33 cellular contexts compared by ENCODE assay signal in genomic region chr19:34387446-34387810, GRCh38.
"Had no signal": no experiment of that assay in that cellular context is flagged by ENCODE, and none has a peak within 500 bp of the region (broad histone marks: within the 10 kb centered on the region; RNA-seq: fewer than 3 reads in every experiment).

No MANE protein-coding gene starts in this region.

- H3K27me3 ChIP-seq: body of pancreas, colonic mucosa, esophagus squamous epithelium, gastroesophageal sphincter had no signal

- H3K9me3 ChIP-seq: body of pancreas, colonic mucosa, esophagus squamous epithelium, gastroesophageal sphincter had no signal

- ATAC-seq: activated CD4-positive, CD25-positive, alpha-beta regulatory T cell treated with anti-CD3 and anti-CD28 coated beads, Interleukin-2, amount 50 U/mL, for 24 hours; activated CD8-positive, alpha-beta memory T cell treated with anti-CD3 and anti-CD28 coated beads, Interleukin-2, amount 10 ng/mL, durations not matched to agents 7 days and 5 days; body of pancreas; gastroesophageal sphincter; T-helper 17 cell had no signal

- H3K4me3 Mint-ChIP-seq: activated B cell treated with CpG ODN at 0.5 μM for 24 hours; activated CD8-positive, alpha-beta memory T cell treated with anti-CD3 and anti-CD28 coated beads, Interleukin-2, amount 10 ng/mL, durations not matched to agents 7 days and 5 days; activated CD8-positive, alpha-beta T cell treated with anti-CD3 and anti-CD28 coated beads for 36 hours; activated naive CD8-positive, alpha-beta T cell; activated T-helper 1 cell treated with anti-CD3 and anti-CD28 coated beads, Interleukin-12 subunit alpha, Interleukin-12 subunit beta, Interleukin-2, Interleukin-4 antibody, amounts not matched to agents 30 ng/mL and 10 ng/mL and 1 ng/mL, durations not matched to agents 14 hours and 24 hours and 36 hours; T-helper 17 cell; T-helper 2 cell treated with Interferon-gamma antibody and Interleukin-4, amounts not matched to agents 5 μg/mL and 100 μg/mL, for 36 hours had no signal

- FAIRE-seq: endometrium, endothelial cell of umbilical vein had no signal

- H3K27ac Mint-ChIP-seq: activated B cell treated with CpG ODN at 0.5 μM for 24 hours; activated CD8-positive, alpha-beta memory T cell treated with anti-CD3 and anti-CD28 coated beads, Interleukin-2, amount 10 ng/mL, durations not matched to agents 7 days and 5 days; activated CD8-positive, alpha-beta T cell treated with anti-CD3 and anti-CD28 coated beads for 36 hours; activated naive CD8-positive, alpha-beta T cell; activated T-helper 1 cell treated with anti-CD3 and anti-CD28 coated beads, Interleukin-12 subunit alpha, Interleukin-12 subunit beta, Interleukin-2, Interleukin-4 antibody, amounts not matched to agents 30 ng/mL and 10 ng/mL and 1 ng/mL, durations not matched to agents 14 hours and 24 hours and 36 hours; activated T-helper 2 cell treated with anti-CD3 and anti-CD28 coated beads, Interferon-gamma antibody, Interleukin-2, Interleukin-4, amounts not matched to agents 10 μg/mL and 5 μg/mL and 100 μg/mL, durations not matched to agents 14 hours and 24 hours and 36 hours; T-helper 2 cell treated with Interferon-gamma antibody and Interleukin-4, amounts not matched to agents 5 μg/mL and 100 μg/mL, for 36 hours had no signal

- H3K4me1 Mint-ChIP-seq: activated B cell treated with CpG ODN at 0.5 μM for 24 hours; activated CD8-positive, alpha-beta memory T cell treated with anti-CD3 and anti-CD28 coated beads, Interleukin-2, amount 10 ng/mL, durations not matched to agents 7 days and 5 days had no signal

- DNase-seq: activated B cell treated with CpG ODN at 0.5 μM for 24 hours; activated CD4-positive, alpha-beta T cell treated with anti-CD3 and anti-CD28 coated beads for 48 hours; activated CD4-positive, alpha-beta T cell treated with anti-CD3 and anti-CD28 coated beads, Interleukin-2, amount 50 U/mL, for 1 hour; activated CD4-positive, alpha-beta T cell treated with anti-CD3 and anti-CD28 coated beads, Interleukin-2, amount 50 U/mL, for 48 hours; activated CD8-positive, alpha-beta memory T cell treated with anti-CD3 and anti-CD28 coated beads, Interleukin-2, amount 10 ng/mL, durations not matched to agents 7 days and 5 days; activated CD8-positive, alpha-beta memory T cell treated with anti-CD3 and anti-CD28 coated beads, Interleukin-2, amount 50 U/mL, for 4 hours; activated CD8-positive, alpha-beta T cell treated with anti-CD3 and anti-CD28 coated beads for 36 hours; activated gamma-delta T cell treated with Interleukin-2 at 50 U/mL for 16 hours; activated naive CD4-positive, alpha-beta T cell treated with anti-CD3 and anti-CD28 coated beads, Interleukin-2, amount 50 U/mL, for 16 hours; activated naive CD4-positive, alpha-beta T cell treated with Interleukin-2 at 50 U/mL for 16 hours; activated T-cell treated with anti-CD3 and anti-CD28 coated beads, Interleukin-2, amount 50 U/mL, for 1 hour; activated T-cell treated with anti-CD3 and anti-CD28 coated beads, Interleukin-2, amount 50 U/mL, for 48 hours; amniotic stem cell; anterior cingulate cortex; body of pancreas; caudate nucleus; colonic mucosa; effector CD8-positive, alpha-beta T cell; esophagus squamous epithelium; foreskin melanocyte; T-helper 1 cell; T-helper 17 cell; T1000; WERI-Rb-1 had no signal

- H3K4me3 ChIP-seq: body of pancreas, colonic mucosa, esophagus squamous epithelium, gastroesophageal sphincter had no signal

- H3K4me1 ChIP-seq: body of pancreas, colonic mucosa, esophagus squamous epithelium, gastroesophageal sphincter had no signal

- H3K9me3 Mint-ChIP-seq: activated B cell treated with CpG ODN at 0.5 μM for 24 hours; activated CD8-positive, alpha-beta T cell treated with anti-CD3 and anti-CD28 coated beads for 36 hours; activated T-helper 1 cell treated with anti-CD3 and anti-CD28 coated beads, Interleukin-12 subunit alpha, Interleukin-12 subunit beta, Interleukin-2, Interleukin-4 antibody, amounts not matched to agents 30 ng/mL and 10 ng/mL and 1 ng/mL, durations not matched to agents 14 hours and 24 hours and 36 hours; activated T-helper 2 cell treated with anti-CD3 and anti-CD28 coated beads, Interferon-gamma antibody, Interleukin-2, Interleukin-4, amounts not matched to agents 10 μg/mL and 5 μg/mL and 100 μg/mL, durations not matched to agents 14 hours and 24 hours and 36 hours; T-helper 2 cell treated with Interferon-gamma antibody and Interleukin-4, amounts not matched to agents 5 μg/mL and 100 μg/mL, for 36 hours had no signal

- H3K27ac ChIP-seq: body of pancreas, colonic mucosa, epithelial cell of prostate, esophagus squamous epithelium, gastroesophageal sphincter, WERI-Rb-1 had no signal
